In the genomic region with DNA sequence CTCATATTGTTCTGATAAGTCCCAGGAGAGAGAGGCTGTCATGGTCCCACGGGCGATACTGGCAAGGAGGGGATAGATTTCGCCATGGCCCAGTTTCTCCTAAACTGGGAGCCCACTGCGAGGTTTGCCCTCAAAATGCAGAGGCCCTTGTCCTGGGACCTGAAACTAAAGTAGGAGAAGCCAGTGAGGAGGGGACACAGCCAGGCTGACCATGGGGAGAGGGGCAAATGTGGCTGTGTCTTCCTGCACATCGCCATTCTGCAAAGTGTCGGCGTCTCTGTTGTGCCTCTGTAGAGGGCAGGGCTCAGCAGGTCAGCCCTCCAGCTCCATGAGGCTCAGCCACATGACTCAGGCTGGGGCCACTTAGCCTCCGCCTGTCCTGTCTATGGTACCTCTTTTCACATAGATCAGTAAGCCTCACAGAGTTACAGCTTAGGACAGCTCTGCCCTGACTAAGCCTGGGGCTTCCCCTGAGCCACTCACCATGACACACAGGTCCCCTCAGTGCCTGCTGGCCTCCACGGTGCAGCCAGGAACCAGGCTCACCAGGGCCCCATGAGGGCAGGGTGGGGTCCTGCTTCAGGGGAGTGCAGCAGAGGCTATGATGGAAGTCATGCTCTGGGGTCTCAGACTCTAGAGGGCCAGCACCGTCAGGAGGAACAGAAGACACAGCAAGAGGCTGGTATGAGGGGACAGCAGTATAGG, we compare ENCODE assay signal across 9 cellular contexts. TPM values are rescaled to one million over a fixed set of nuclear protein-coding genes. Genes with fewer than 3 reads are reported as not detected.
DNase-seq lines count a peak whose midpoint lies in the region; ATAC-seq and TF ChIP-seq lines count a peak whose summit lies in the region.
"Had no signal": no experiment of that assay in that cellular context is flagged by ENCODE, and none has a peak within 500 bp of the region (broad histone marks: within the 10 kb centered on the region; RNA-seq: fewer than 3 reads in every experiment).

No MANE protein-coding gene starts in this region.

- peak; percentile 73 for ATAC-seq in GM18868 (IDR thresholded peaks at IDR 0.05; ENCODE audit: unreplicated experiment)
- ATAC-seq in HG02870 (IDR thresholded peaks at IDR 0.05; ENCODE audit: unreplicated experiment): peak; percentile 64
- ATAC-seq in RWPE2 (ENCODE audit: low read depth): no peak

- no peaks in the 10 kb centered on the region for H3K36me3 ChIP-seq in RWPE2 (ENCODE audit: low read depth)
- peaks cover 0 to 2% of the 10 kb centered on the region in 2 donors for H3K36me3 ChIP-seq in ascending aorta

- H3K4me3 Mint-ChIP-seq in activated T-helper 2 cell treated with anti-CD3 and anti-CD28 coated beads, Interferon-gamma antibody, Interleukin-2, Interleukin-4, amounts not matched to agents 10 μg/mL and 5 μg/mL and 100 μg/mL, durations not matched to agents 14 hours and 24 hours and 36 hours (ENCODE audit: low read depth): no peak overlapping the region

- H3K27ac ChIP-seq in RWPE2 (ENCODE audit: poor library complexity, severe bottlenecking) (no peak overlapping the region), ascending aorta (no peak overlapping the region)

- H3K27me3 Mint-ChIP-seq in activated T-helper 2 cell treated with anti-CD3 and anti-CD28 coated beads, Interferon-gamma antibody, Interleukin-2, Interleukin-4, amounts not matched to agents 10 μg/mL and 5 μg/mL and 100 μg/mL, durations not matched to agents 14 hours and 24 hours and 36 hours (ENCODE audit: low read depth): no peaks in the 10 kb centered on the region

- TF ChIP-seq CTCF in RWPE2 (IDR thresholded peaks at IDR 0.05; ENCODE audit: poor library complexity, severe bottlenecking) (no peak), ascending aorta (IDR thresholded peaks at IDR 0.05) (no peak)

- no peaks in the 10 kb centered on the region for H3K9me3 Mint-ChIP-seq in activated T-helper 2 cell treated with anti-CD3 and anti-CD28 coated beads, Interferon-gamma antibody, Interleukin-2, Interleukin-4, amounts not matched to agents 10 μg/mL and 5 μg/mL and 100 μg/mL, durations not matched to agents 14 hours and 24 hours and 36 hours

- H3K36me3 Mint-ChIP-seq in activated T-helper 2 cell treated with anti-CD3 and anti-CD28 coated beads, Interferon-gamma antibody, Interleukin-2, Interleukin-4, amounts not matched to agents 10 μg/mL and 5 μg/mL and 100 μg/mL, durations not matched to agents 14 hours and 24 hours and 36 hours (ENCODE audit: low read depth): no peaks in the 10 kb centered on the region

- DNase-seq in A172 (ENCODE audit: low spot score): peak; percentile 55
- peak; percentile 29 for DNase-seq in RWPE2 (ENCODE audit: low spot score)
- DNase-seq in ascending aorta (ENCODE audit: low spot score in 2 of 2): no peak
- DNase-seq in NCI-H69 (lab: John Stamatoyannopoulos, UW): no peak
- DNase-seq in OCI-M1 (lab: John Stamatoyannopoulos, UW): no peak
- DNase-seq in activated T-helper 2 cell treated with anti-CD3 and anti-CD28 coated beads, Interferon-gamma antibody, Interleukin-2, Interleukin-4, amounts not matched to agents 10 μg/mL and 5 μg/mL and 100 μg/mL, durations not matched to agents 14 hours and 24 hours and 36 hours (ENCODE audit: low spot score): no peak
- DNase-seq: activated gamma-delta T cell treated with Interleukin-2 at 50 U/mL for 16 hours had no signal

- H3K4me1 ChIP-seq in RWPE2 (ENCODE audit: insufficient read depth, poor library complexity, severe bottlenecking) (peaks cover 10% of the 10 kb centered on the region), ascending aorta (no peaks in the 10 kb centered on the region)

- no peaks in the 10 kb centered on the region for H3K4me1 Mint-ChIP-seq in activated T-helper 2 cell treated with anti-CD3 and anti-CD28 coated beads, Interferon-gamma antibody, Interleukin-2, Interleukin-4, amounts not matched to agents 10 μg/mL and 5 μg/mL and 100 μg/mL, durations not matched to agents 14 hours and 24 hours and 36 hours (ENCODE audit: low read depth)

- H3K9me3 ChIP-seq in RWPE2 (ENCODE audit: severe bottlenecking) (no peaks in the 10 kb centered on the region), ascending aorta (no peaks in the 10 kb centered on the region)

- H3K4me3 ChIP-seq in RWPE2 (ENCODE audit: severe bottlenecking) (no peak overlapping the region), ascending aorta (no peak overlapping the region)

- intact Hi-C loops in ascending aorta (cut with DNase I): no loop called here
- intact Hi-C loops in activated T-helper 2 cell treated with anti-CD3 and anti-CD28 coated beads, Interferon-gamma antibody, Interleukin-2, Interleukin-4, amounts not matched to agents 10 μg/mL and 5 μg/mL and 100 μg/mL, durations not matched to agents 14 hours and 24 hours and 36 hours (cut with micrococcal nuclease): no loop called here

- H3K27me3 ChIP-seq in RWPE2 (ENCODE audit: insufficient read depth, poor library complexity, severe bottlenecking) (no peaks in the 10 kb centered on the region), ascending aorta (no peaks in the 10 kb centered on the region)

- H3K27ac Mint-ChIP-seq in activated T-helper 2 cell treated with anti-CD3 and anti-CD28 coated beads, Interferon-gamma antibody, Interleukin-2, Interleukin-4, amounts not matched to agents 10 μg/mL and 5 μg/mL and 100 μg/mL, durations not matched to agents 14 hours and 24 hours and 36 hours: no peak overlapping the region

RNA-seq across cellular contexts. Expression of gene PLXNA1, which starts 28.6 kb away (rescaled TPM):
- total RNA-seq in A172 (2014; rRNA removed; shearing (Covaris generic)): 51.3 and 55.1 TPM in 2 replicates
- total RNA-seq in ascending aorta: 79.8 TPM
- 17.2 and 18.9 TPM in 2 replicates for total RNA-seq in activated T-helper 2 cell treated with anti-CD3 and anti-CD28 coated beads, Interferon-gamma antibody, Interleukin-2, Interleukin-4, amounts not matched to agents 10 μg/mL and 5 μg/mL and 100 μg/mL, durations not matched to agents 14 hours and 24 hours and 36 hours

Comparison
In these comparisons a context has a peak if more than half of its experiments do, and no peak if none do; other contexts are left out.
1. DNase-seq: peak in A172 (single experiment) and RWPE2 (single experiment); none in ascending aorta (0 of 2), NCI-H69 (single experiment), OCI-M1 (single experiment) and activated T-helper 2 cell treated with anti-CD3 and anti-CD28 coated beads, Interferon-gamma antibody, Interleukin-2, Interleukin-4, amounts not matched to agents 10 μg/mL and 5 μg/mL and 100 μg/mL, durations not matched to agents 14 hours and 24 hours and 36 hours (single experiment).